16 cellular contexts compared by ENCODE assay signal in the genomic region with DNA sequence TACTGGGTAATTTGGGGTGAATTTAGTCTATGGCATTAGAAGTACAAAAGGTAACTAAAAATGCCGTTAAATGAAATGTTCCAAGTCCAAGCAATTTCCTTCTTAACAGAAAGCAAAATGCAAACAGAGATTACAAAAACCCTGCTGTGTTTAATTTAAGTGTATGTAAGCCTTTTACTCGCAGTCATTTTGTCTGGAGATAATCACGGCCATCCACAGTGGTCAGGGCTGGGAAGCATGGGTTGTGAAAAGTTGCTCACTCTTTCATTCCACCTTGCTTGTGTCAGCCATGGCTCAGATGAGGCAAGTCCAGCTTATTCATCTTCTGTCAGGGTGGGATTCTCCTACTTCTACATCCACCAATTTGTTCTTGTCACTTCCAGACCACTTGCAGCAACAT.
"Had no signal": no experiment of that assay in that cellular context is flagged by ENCODE, and none has a peak within 500 bp of the region (broad histone marks: within the 10 kb centered on the region; RNA-seq: fewer than 3 reads in every experiment).

No MANE protein-coding gene starts in this region.

- H3K27ac ChIP-seq: body of pancreas, foreskin keratinocyte, upper lobe of right lung had no signal

- DNase-seq: activated CD4-positive, alpha-beta T cell treated with anti-CD3 and anti-CD28 coated beads, Interleukin-2, amount 50 U/mL, for 1 hour; activated naive CD4-positive, alpha-beta T cell treated with anti-CD3 and anti-CD28 coated beads, Interleukin-2, amount 50 U/mL, for 16 hours; activated T-cell treated with anti-CD3 and anti-CD28 coated beads, Interleukin-2, amount 50 U/mL, for 1 hour; amniotic stem cell; body of pancreas; central memory CD4-positive, alpha-beta T cell; effector memory CD8-positive, alpha-beta T cell; erythroblast; foreskin keratinocyte; islet precursor cell; nephron progenitor cell; stimulated activated CD4-positive, alpha-beta T cell treated with anti-CD3 and anti-CD28 coated beads, Interleukin-4, amount 100 ng/mL, for 24 hours; upper lobe of right lung had no signal

- H3K9me3 ChIP-seq: body of pancreas, upper lobe of right lung had no signal

- H3K27me3 ChIP-seq: body of pancreas, foreskin keratinocyte, upper lobe of right lung had no signal

- H3K4me1 Mint-ChIP-seq: nephron progenitor cell had no signal

- H3K27ac Mint-ChIP-seq: dendritic cell treated with granulocyte-macrophage colony-stimulating factor and Interleukin-4, amounts not matched to agents 40 ng/mL and 50 ng/mL, for 4 days; effector memory CD8-positive, alpha-beta T cell; nephron progenitor cell; stimulated activated naive CD8-positive, alpha-beta T cell treated with anti-CD3 and anti-CD28 coated beads, Interleukin-15, Interleukin-2, amounts not matched to agents 100 ng/mL and 50 ng/mL, for 24 hours had no signal

- H3K27me3 Mint-ChIP-seq: dendritic cell treated with granulocyte-macrophage colony-stimulating factor and Interleukin-4, amounts not matched to agents 40 ng/mL and 50 ng/mL, for 4 days; stimulated activated naive CD8-positive, alpha-beta T cell treated with anti-CD3 and anti-CD28 coated beads, Interleukin-15, Interleukin-2, amounts not matched to agents 100 ng/mL and 50 ng/mL, for 24 hours had no signal

- H3K9me3 Mint-ChIP-seq: dendritic cell treated with granulocyte-macrophage colony-stimulating factor and Interleukin-4, amounts not matched to agents 40 ng/mL and 50 ng/mL, for 4 days; effector memory CD8-positive, alpha-beta T cell; stimulated activated naive CD8-positive, alpha-beta T cell treated with anti-CD3 and anti-CD28 coated beads, Interleukin-15, Interleukin-2, amounts not matched to agents 100 ng/mL and 50 ng/mL, for 24 hours had no signal

- H3K4me3 ChIP-seq: body of pancreas, upper lobe of right lung had no signal

- H3K36me3 ChIP-seq: upper lobe of right lung had no signal

- H3K4me1 ChIP-seq: body of pancreas, foreskin keratinocyte, upper lobe of right lung had no signal

- H3K4me3 Mint-ChIP-seq: dendritic cell treated with granulocyte-macrophage colony-stimulating factor and Interleukin-4, amounts not matched to agents 40 ng/mL and 50 ng/mL, for 4 days; effector memory CD8-positive, alpha-beta T cell; nephron progenitor cell; stimulated activated naive CD8-positive, alpha-beta T cell treated with anti-CD3 and anti-CD28 coated beads, Interleukin-15, Interleukin-2, amounts not matched to agents 100 ng/mL and 50 ng/mL, for 24 hours had no signal

- ATAC-seq: body of pancreas; effector memory CD8-positive, alpha-beta T cell; foreskin keratinocyte; left lobe of liver; upper lobe of right lung had no signal
